Comparison of ENCODE assay signal across 1 cellular context in the genomic region with DNA sequence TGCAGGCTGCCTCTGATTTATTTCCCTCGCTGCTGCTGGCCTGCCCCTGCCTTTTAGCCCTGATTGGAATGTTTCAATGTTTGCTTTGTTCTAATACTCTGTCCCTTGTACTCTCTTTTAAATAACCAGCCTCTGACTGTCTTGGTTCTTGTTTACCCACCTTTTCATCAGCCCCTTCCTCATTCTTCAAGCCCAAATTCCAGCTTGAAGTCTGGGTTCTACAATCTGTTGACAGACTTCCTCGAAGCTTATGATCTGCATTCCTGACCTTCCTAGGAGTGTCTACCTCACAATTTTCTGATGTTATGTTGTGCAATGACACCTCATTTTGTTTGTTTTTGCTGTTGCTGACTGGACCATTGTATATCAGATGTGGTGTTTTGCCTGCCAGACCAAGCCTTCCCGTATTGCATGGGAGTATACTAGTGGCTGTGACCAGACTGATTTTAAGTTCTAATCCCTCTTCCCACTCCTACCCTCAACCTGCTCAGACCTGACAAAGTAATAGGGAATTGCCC.
TF ChIP-seq lines count a peak whose summit lies in the region.

No MANE protein-coding gene starts in this region.

TF ChIP-seq in HepG2, 621 proteins besides CTCF, POLR2A, EP300 and RAD21 (continued from another document and continues in another):
- 0 out of 2 replicates have a peak, but pooled peaks have one; percentile 34 for TF ChIP-seq SATB2 (CRISPR knock-in tag; IDR thresholded peaks at IDR 0.05)
- 0 out of 2 replicates have a peak, but pooled peaks have one; percentile 34 for TF ChIP-seq ZNF607 (CRISPR knock-in tag; IDR thresholded peaks at IDR 0.05; ENCODE audit: borderline replicate concordance)
- TF ChIP-seq ZBTB7B (CRISPR knock-in tag; IDR thresholded peaks at IDR 0.05): peak; percentile 80
- peak; percentile 98 for TF ChIP-seq FOXO1 (CRISPR knock-in tag; IDR thresholded peaks at IDR 0.05)
- TF ChIP-seq KMT2A (CRISPR knock-in tag; IDR thresholded peaks at IDR 0.05): peak; percentile 41; the same call in 1 of the 2 replicates
- TF ChIP-seq HNF4G (IDR thresholded peaks at IDR 0.05; ENCODE audit: borderline replicate concordance, low read depth, low read length): peak; percentile 65
- TF ChIP-seq HNF4G (CRISPR knock-in tag; IDR thresholded peaks at IDR 0.05; ENCODE audit: borderline replicate concordance, low read depth): peak; percentile 52; the same call in 1 of the 2 replicates
- peak; percentile 95 for TF ChIP-seq SMAD3 (CRISPR knock-in tag; IDR thresholded peaks at IDR 0.05)
- peak; percentile 73; the same call in 1 of the 2 replicates for TF ChIP-seq ZNF746 (CRISPR knock-in tag; IDR thresholded peaks at IDR 0.05)
- TF ChIP-seq SRSF9 (IDR thresholded peaks at IDR 0.05; ENCODE audit: borderline replicate concordance, insufficient read depth, low read depth, low read length, poor library complexity, severe bottlenecking): no peak
- TF ChIP-seq TGIF2 (CRISPR knock-in tag; IDR thresholded peaks at IDR 0.05): peak; percentile 85; the same call in 1 of the 2 replicates
- peak; percentile 100 for TF ChIP-seq ELF3 (CRISPR knock-in tag; IDR thresholded peaks at IDR 0.05)
- TF ChIP-seq, protein P1, sequence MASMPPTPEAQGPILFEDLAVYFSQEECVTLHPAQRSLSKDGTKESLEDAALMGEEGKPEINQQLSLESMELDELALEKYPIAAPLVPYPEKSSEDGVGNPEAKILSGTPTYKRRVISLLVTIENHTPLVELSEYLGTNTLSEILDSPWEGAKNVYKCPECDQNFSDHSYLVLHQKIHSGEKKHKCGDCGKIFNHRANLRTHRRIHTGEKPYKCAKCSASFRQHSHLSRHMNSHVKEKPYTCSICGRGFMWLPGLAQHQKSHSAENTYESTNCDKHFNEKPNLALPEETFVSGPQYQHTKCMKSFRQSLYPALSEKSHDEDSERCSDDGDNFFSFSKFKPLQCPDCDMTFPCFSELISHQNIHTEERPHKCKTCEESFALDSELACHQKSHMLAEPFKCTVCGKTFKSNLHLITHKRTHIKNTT (CRISPR knock-in tag; IDR thresholded peaks at IDR 0.05): no peak
- TF ChIP-seq KAT8 (CRISPR knock-in tag; IDR thresholded peaks at IDR 0.05): peak; percentile 84
- TF ChIP-seq ZNF253 (CRISPR knock-in tag; IDR thresholded peaks at IDR 0.05; ENCODE audit: borderline replicate concordance): no peak
- no peak for TF ChIP-seq ZZZ3 (CRISPR knock-in tag; IDR thresholded peaks at IDR 0.05; ENCODE audit: borderline replicate concordance)
- no peak for TF ChIP-seq CHD2 (IDR thresholded peaks at IDR 0.05; ENCODE audit: low read depth, low read length)
- no peak for TF ChIP-seq PHB2 (IDR thresholded peaks at IDR 0.05; ENCODE audit: partially characterized antibody)
- no peak for TF ChIP-seq MTA3 (CRISPR knock-in tag; IDR thresholded peaks at IDR 0.05)
- peak; percentile 24 to 64; a peak in 2 of 4 replicates for TF ChIP-seq NR2F1 (CRISPR knock-in tag; IDR thresholded peaks at IDR 0.05)
- TF ChIP-seq, protein P2, sequence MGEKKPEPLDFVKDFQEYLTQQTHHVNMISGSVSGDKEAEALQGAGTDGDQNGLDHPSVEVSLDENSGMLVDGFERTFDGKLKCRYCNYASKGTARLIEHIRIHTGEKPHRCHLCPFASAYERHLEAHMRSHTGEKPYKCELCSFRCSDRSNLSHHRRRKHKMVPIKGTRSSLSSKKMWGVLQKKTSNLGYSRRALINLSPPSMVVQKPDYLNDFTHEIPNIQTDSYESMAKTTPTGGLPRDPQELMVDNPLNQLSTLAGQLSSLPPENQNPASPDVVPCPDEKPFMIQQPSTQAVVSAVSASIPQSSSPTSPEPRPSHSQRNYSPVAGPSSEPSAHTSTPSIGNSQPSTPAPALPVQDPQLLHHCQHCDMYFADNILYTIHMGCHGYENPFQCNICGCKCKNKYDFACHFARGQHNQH (CRISPR knock-in tag; IDR thresholded peaks at IDR 0.05): peak; percentile 99
- TF ChIP-seq, protein P3, sequence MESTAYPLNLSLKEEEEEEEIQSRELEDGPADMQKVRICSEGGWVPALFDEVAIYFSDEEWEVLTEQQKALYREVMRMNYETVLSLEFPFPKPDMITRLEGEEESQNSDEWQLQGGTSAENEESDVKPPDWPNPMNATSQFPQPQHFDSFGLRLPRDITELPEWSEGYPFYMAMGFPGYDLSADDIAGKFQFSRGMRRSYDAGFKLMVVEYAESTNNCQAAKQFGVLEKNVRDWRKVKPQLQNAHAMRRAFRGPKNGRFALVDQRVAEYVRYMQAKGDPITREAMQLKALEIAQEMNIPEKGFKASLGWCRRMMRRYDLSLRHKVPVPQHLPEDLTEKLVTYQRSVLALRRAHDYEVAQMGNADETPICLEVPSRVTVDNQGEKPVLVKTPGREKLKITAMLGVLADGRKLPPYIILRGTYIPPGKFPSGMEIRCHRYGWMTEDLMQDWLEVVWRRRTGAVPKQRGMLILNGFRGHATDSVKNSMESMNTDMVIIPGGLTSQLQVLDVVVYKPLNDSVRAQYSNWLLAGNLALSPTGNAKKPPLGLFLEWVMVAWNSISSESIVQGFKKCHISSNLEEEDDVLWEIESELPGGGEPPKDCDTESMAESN (CRISPR knock-in tag; conservative IDR thresholded peaks at IDR 0.05): no peak
- TF ChIP-seq HMG20A (CRISPR knock-in tag; IDR thresholded peaks at IDR 0.05; ENCODE audit: borderline replicate concordance): peak; percentile 98
- TF ChIP-seq ELF1 (CRISPR knock-in tag; IDR thresholded peaks at IDR 0.05): peak; percentile 90
- TF ChIP-seq SALL2 (CRISPR knock-in tag; IDR thresholded peaks at IDR 0.05): peak; percentile 62; the same call in 1 of the 2 replicates
- TF ChIP-seq TCF7L2 (IDR thresholded peaks at IDR 0.05; ENCODE audit: low read depth, low read length): no peak
- TF ChIP-seq, protein P4, sequence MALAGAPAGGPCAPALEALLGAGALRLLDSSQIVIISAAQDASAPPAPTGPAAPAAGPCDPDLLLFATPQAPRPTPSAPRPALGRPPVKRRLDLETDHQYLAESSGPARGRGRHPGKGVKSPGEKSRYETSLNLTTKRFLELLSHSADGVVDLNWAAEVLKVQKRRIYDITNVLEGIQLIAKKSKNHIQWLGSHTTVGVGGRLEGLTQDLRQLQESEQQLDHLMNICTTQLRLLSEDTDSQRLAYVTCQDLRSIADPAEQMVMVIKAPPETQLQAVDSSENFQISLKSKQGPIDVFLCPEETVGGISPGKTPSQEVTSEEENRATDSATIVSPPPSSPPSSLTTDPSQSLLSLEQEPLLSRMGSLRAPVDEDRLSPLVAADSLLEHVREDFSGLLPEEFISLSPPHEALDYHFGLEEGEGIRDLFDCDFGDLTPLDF (CRISPR knock-in tag; IDR thresholded peaks at IDR 0.05): no peak
- no peak for TF ChIP-seq ZNF577 (CRISPR knock-in tag; IDR thresholded peaks at IDR 0.05; ENCODE audit: borderline replicate concordance, low read depth)
- 0 out of 2 replicates have a peak, but pooled peaks have one; percentile 61 for TF ChIP-seq ZSCAN31 (CRISPR knock-in tag; IDR thresholded peaks at IDR 0.05; ENCODE audit: low read depth)
- no peak for TF ChIP-seq TMF1 (CRISPR knock-in tag; IDR thresholded peaks at IDR 0.05; ENCODE audit: low read depth)
- TF ChIP-seq ZSCAN9 (CRISPR knock-in tag; IDR thresholded peaks at IDR 0.05; ENCODE audit: borderline replicate concordance): peak; percentile 87; the same call in 1 of the 2 replicates
- TF ChIP-seq SNAPC4 (CRISPR knock-in tag; IDR thresholded peaks at IDR 0.05): 0 out of 2 replicates have a peak, but pooled peaks have one; percentile 38
- peak; percentile 95 for TF ChIP-seq NFIC (IDR thresholded peaks at IDR 0.05; ENCODE audit: low read length)
- TF ChIP-seq ZNF317 (CRISPR knock-in tag; IDR thresholded peaks at IDR 0.05): no peak
- peak; percentile 99 for TF ChIP-seq SKI (IDR thresholded peaks at IDR 0.05; ENCODE audit: partially characterized antibody)
- peak; percentile 88 for TF ChIP-seq TCF7 (IDR thresholded peaks at IDR 0.05; ENCODE audit: low read depth)
- peak; percentile 96 for TF ChIP-seq SALL1 (CRISPR knock-in tag; IDR thresholded peaks at IDR 0.05)
- TF ChIP-seq THRA (CRISPR knock-in tag; IDR thresholded peaks at IDR 0.05; ENCODE audit: borderline replicate concordance): peak; percentile 85
- no peak for TF ChIP-seq ZNF773 (CRISPR knock-in tag; IDR thresholded peaks at IDR 0.05; ENCODE audit: borderline replicate concordance)
- TF ChIP-seq MAX (IDR thresholded peaks at IDR 0.05): peak; percentile 54
- peak; percentile 99 for TF ChIP-seq HDAC2 (CRISPR knock-in tag; IDR thresholded peaks at IDR 0.05)
- 0 out of 2 replicates have a peak, but pooled peaks have one; percentile 59 for TF ChIP-seq KLF9 (CRISPR knock-in tag; IDR thresholded peaks at IDR 0.05; ENCODE audit: low read depth)
- peak; percentile 55; the same call in 1 of the 2 replicates for TF ChIP-seq EHMT2 (IDR thresholded peaks at IDR 0.05; ENCODE audit: borderline replicate concordance, low read depth, low read length)
- TF ChIP-seq, protein P5, sequence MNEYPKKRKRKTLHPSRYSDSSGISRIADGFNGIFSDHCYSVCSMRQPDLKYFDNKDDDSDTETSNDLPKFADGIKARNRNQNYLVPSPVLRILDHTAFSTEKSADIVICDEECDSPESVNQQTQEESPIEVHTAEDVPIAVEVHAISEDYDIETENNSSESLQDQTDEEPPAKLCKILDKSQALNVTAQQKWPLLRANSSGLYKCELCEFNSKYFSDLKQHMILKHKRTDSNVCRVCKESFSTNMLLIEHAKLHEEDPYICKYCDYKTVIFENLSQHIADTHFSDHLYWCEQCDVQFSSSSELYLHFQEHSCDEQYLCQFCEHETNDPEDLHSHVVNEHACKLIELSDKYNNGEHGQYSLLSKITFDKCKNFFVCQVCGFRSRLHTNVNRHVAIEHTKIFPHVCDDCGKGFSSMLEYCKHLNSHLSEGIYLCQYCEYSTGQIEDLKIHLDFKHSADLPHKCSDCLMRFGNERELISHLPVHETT (CRISPR knock-in tag; conservative IDR thresholded peaks at IDR 0.05): peak; percentile 69; the same call in 1 of the 2 replicates
- no peak for TF ChIP-seq ZNF598 (CRISPR knock-in tag; IDR thresholded peaks at IDR 0.05; ENCODE audit: borderline replicate concordance)
- TF ChIP-seq SP4 (CRISPR knock-in tag; IDR thresholded peaks at IDR 0.05): no peak
- no peak for TF ChIP-seq ZNF563 (CRISPR knock-in tag; IDR thresholded peaks at IDR 0.05)
- TF ChIP-seq ZMYM4 (CRISPR knock-in tag; IDR thresholded peaks at IDR 0.05): peak; percentile 87
- 0 out of 2 replicates have a peak, but pooled peaks have one; percentile 56 for TF ChIP-seq ZNF766 (CRISPR knock-in tag; IDR thresholded peaks at IDR 0.05; ENCODE audit: borderline replicate concordance)
- TF ChIP-seq MED1 (CRISPR knock-in tag; IDR thresholded peaks at IDR 0.05): peak; percentile 90
- TF ChIP-seq RORA (CRISPR knock-in tag; IDR thresholded peaks at IDR 0.05): no peak
- TF ChIP-seq KDM1A (CRISPR knock-in tag; IDR thresholded peaks at IDR 0.05): peak; percentile 80
- TF ChIP-seq DRAP1 (CRISPR knock-in tag; IDR thresholded peaks at IDR 0.05): peak; percentile 60; the same call in 1 of the 2 replicates
- TF ChIP-seq PLRG1 (conservative IDR thresholded peaks at IDR 0.05): no peak
- peak; percentile 74 for TF ChIP-seq ZNF264 (CRISPR knock-in tag; IDR thresholded peaks at IDR 0.05)
- peak; percentile 87 for TF ChIP-seq KDM6A (CRISPR knock-in tag; IDR thresholded peaks at IDR 0.05; ENCODE audit: low read depth)
- peak; percentile 69; the same call in 1 of the 2 replicates for TF ChIP-seq ZBTB7A (CRISPR knock-in tag; IDR thresholded peaks at IDR 0.05)
- peak; percentile 100 for TF ChIP-seq BCL6 (CRISPR knock-in tag; IDR thresholded peaks at IDR 0.05)
- peak; percentile 84 for TF ChIP-seq ZNF205 (CRISPR knock-in tag; IDR thresholded peaks at IDR 0.05)
